1 cellular context compared by ENCODE assay signal in genomic region chr11:66438504-66439466, GRCh38.
TF ChIP-seq lines count a peak whose summit lies in the region.

Gene MRPL11 (minus strand): TSS chr11:66438848. CDS start chr11:66438754, 94 bp downstream.

TF ChIP-seq in K562, 482 proteins besides CTCF, POLR2A, EP300 and RAD21 (continued from another document and continues in another):
- TF ChIP-seq RREB1 (CRISPR knock-in tag; IDR thresholded peaks at IDR 0.05): peak; percentile 23; the same call in 1 of the 2 replicates
- no peak for TF ChIP-seq TCF7L2 (IDR thresholded peaks at IDR 0.05; ENCODE audit: low read depth, low read length)
- TF ChIP-seq RB1 (IDR thresholded peaks at IDR 0.05; ENCODE audit: low read depth): peak; percentile 82
- TF ChIP-seq ZFX (CRISPR knock-in tag; IDR thresholded peaks at IDR 0.05): peak; percentile 96
- TF ChIP-seq ZBTB12 (CRISPR knock-in tag; IDR thresholded peaks at IDR 0.05): peak; percentile 13; the same call in 1 of the 2 replicates
- TF ChIP-seq ZNF561 (CRISPR knock-in tag; conservative IDR thresholded peaks at IDR 0.05): no peak
- TF ChIP-seq E2F3 (CRISPR knock-in tag; IDR thresholded peaks at IDR 0.05): peak; percentile 78
- peak; percentile 35; the same call in 1 of the 2 replicates for TF ChIP-seq STAT5A (IDR thresholded peaks at IDR 0.05; ENCODE audit: borderline replicate concordance, low read length)
- TF ChIP-seq MLLT1 (IDR thresholded peaks at IDR 0.05): no peak
- TF ChIP-seq BRD4 (IDR thresholded peaks at IDR 0.05): no peak
- TF ChIP-seq HES1 (IDR thresholded peaks at IDR 0.05; ENCODE audit: low read depth): no peak
- no peak for TF ChIP-seq PCBP1 (IDR thresholded peaks at IDR 0.05; ENCODE audit: low read depth, low read length, poor library complexity, severe bottlenecking)
- peak; percentile 87 for TF ChIP-seq POLR2G (IDR thresholded peaks at IDR 0.05; ENCODE audit: low read depth, low read length)
- TF ChIP-seq SFPQ (IDR thresholded peaks at IDR 0.05; ENCODE audit: low read depth, low read length): no peak
- TF ChIP-seq NCOA6 (IDR thresholded peaks at IDR 0.05): peak; percentile 47; the same call in 1 of the 2 replicates
- TF ChIP-seq FUS (optimal IDR thresholded peaks at IDR 0.05; ENCODE audit: low read depth, low read length): no peak
- TF ChIP-seq ZNF511 (CRISPR knock-in tag; IDR thresholded peaks at IDR 0.05): 0 out of 2 replicates have a peak, but pooled peaks have one; percentile 55
- TF ChIP-seq ZBTB40 (IDR thresholded peaks at IDR 0.05): peak; percentile 58
- TF ChIP-seq ZBTB40 (CRISPR knock-in tag; IDR thresholded peaks at IDR 0.05): no peak
- TF ChIP-seq KDM1A (IDR thresholded peaks at IDR 0.05): peak; percentile 62 to 81; a peak in 2 of 4 replicates
- TF ChIP-seq NONO (IDR thresholded peaks at IDR 0.05; ENCODE audit: low read depth in 2 of 2, low read length in 1 of 2): peak in 1 of 2 experiments; percentile 39; a peak in 1 of 4 replicates
- no peak for TF ChIP-seq PATZ1 (CRISPR knock-in tag; IDR thresholded peaks at IDR 0.05; ENCODE audit: borderline replicate concordance)
- TF ChIP-seq PHF21A (IDR thresholded peaks at IDR 0.05; ENCODE audit: borderline replicate concordance, low read depth): no peak
